16 cellular contexts compared by ENCODE assay signal in the genomic region with DNA sequence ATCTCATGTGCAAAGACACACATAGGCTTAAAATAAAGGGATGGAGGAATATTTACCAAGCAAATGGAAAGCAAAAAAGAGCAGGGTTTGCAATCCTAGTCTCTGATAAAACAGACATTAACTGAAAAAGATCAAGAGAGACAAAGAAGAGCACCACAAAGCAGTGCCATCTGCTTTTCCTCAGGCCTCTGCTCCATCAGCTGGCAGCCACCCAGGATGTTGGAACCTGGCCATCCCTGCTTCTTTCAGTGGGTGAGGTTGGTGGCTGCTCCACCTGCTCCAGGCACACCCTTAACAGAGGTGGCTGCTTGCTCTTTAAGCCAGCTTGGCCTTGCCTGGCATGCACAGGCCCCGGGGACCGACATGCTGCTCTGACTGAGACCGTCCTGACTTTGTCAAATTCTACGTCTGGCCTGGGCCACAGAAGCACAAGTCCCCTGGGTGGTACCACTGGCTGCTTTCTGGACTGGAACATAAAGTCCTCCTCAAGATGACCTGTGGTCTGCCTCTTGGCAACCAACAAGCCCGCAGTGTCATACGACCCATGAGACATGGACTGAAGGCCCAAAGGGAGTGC. TPM values are rescaled to one million over a fixed set of nuclear protein-coding genes. Genes with fewer than 3 reads are reported as not detected.
"Had no signal": no experiment of that assay in that cellular context is flagged by ENCODE, and none has a peak within 500 bp of the region (broad histone marks: within the 10 kb centered on the region; RNA-seq: fewer than 3 reads in every experiment).

No MANE protein-coding gene starts in this region.

RNA-seq across cellular contexts. Expression of a gene that starts 51.0 kb away (rescaled TPM):
- total RNA-seq: naive thymus-derived CD4-positive, alpha-beta T cell; natural killer cell; occipital lobe; ovary; progenitor cell of endocrine pancreas; pulmonary artery endothelial cell; right atrium auricular region; sciatic nerve; smooth muscle cell; suprapubic skin; thoracic aorta; tibial nerve; upper lobe of left lung; urinary bladder; uterus had no signal
- polyA plus RNA-seq: naive thymus-derived CD4-positive, alpha-beta T cell; neural cell; ovary; smooth muscle cell; urinary bladder had no signal
